1 cellular context compared by ENCODE assay signal in genomic region chr3:158570999-158571702, GRCh38.
A peak's percentile ranks its signal among the peaks of the same experiment; 100 is the strongest.
TF ChIP-seq lines count a peak whose summit lies in the region.

TSS of gene MLF1 (plus strand) at chr3:158571194. CDS start at chr3:158571301, 107 bp downstream.

TF ChIP-seq in HepG2, 621 proteins besides CTCF, POLR2A, EP300 and RAD21 (continued from another document and continues in another):
- TF ChIP-seq TFDP1 (CRISPR knock-in tag; IDR thresholded peaks at IDR 0.05; ENCODE audit: borderline replicate concordance) (peak; percentile 63; the same call in 1 of the 2 replicates), BATF2 (CRISPR knock-in tag; IDR thresholded peaks at IDR 0.05) (no peak), GMEB1 (CRISPR knock-in tag; IDR thresholded peaks at IDR 0.05; ENCODE audit: borderline replicate concordance) (peak; percentile 26; the same call in 1 of the 2 replicates), ATF6 (CRISPR knock-in tag; conservative IDR thresholded peaks at IDR 0.05) (no peak), SRSF1 (optimal IDR thresholded peaks at IDR 0.05; ENCODE audit: low read depth, low read length) (no peak), GABPB1 (CRISPR knock-in tag; IDR thresholded peaks at IDR 0.05) (peak; percentile 43; the same call in 1 of the 2 replicates), PRDM10 (CRISPR knock-in tag; IDR thresholded peaks at IDR 0.05; ENCODE audit: low read depth) (no peak), SAP130 (CRISPR knock-in tag; IDR thresholded peaks at IDR 0.05; ENCODE audit: low read depth) (peak; percentile 61; the same call in 1 of the 2 replicates), ZNF274 (CRISPR knock-in tag; IDR thresholded peaks at IDR 0.05) (no peak), ZNF607 (CRISPR knock-in tag; IDR thresholded peaks at IDR 0.05; ENCODE audit: borderline replicate concordance) (peak; percentile 73; the same call in 1 of the 2 replicates), TBX3 (IDR thresholded peaks at IDR 0.05; ENCODE audit: borderline replicate concordance) (no peak), ARID4A (CRISPR knock-in tag; IDR thresholded peaks at IDR 0.05; ENCODE audit: borderline replicate concordance) (peak; percentile 33; the same call in 1 of the 2 replicates), ZNF788 (CRISPR knock-in tag; IDR thresholded peaks at IDR 0.05; ENCODE audit: borderline replicate concordance) (no peak), CREM (IDR thresholded peaks at IDR 0.05) (peak; percentile 64), CREM (CRISPR knock-in tag; IDR thresholded peaks at IDR 0.05) (no peak), HNF1B (CRISPR knock-in tag; IDR thresholded peaks at IDR 0.05) (peak; percentile 71; the same call in 1 of the 2 replicates), ZZZ3 (CRISPR knock-in tag; IDR thresholded peaks at IDR 0.05; ENCODE audit: borderline replicate concordance) (no peak), MTF1 (CRISPR knock-in tag; IDR thresholded peaks at IDR 0.05) (no peak), ZNF724P (CRISPR knock-in tag; IDR thresholded peaks at IDR 0.05; ENCODE audit: borderline replicate concordance) (no peak), TFDP2 (CRISPR knock-in tag; IDR thresholded peaks at IDR 0.05) (0 out of 2 replicates have a peak, but pooled peaks have one; percentile 27), NFYC (CRISPR knock-in tag; IDR thresholded peaks at IDR 0.05) (peak; percentile 75), ZIK1 (CRISPR knock-in tag; IDR thresholded peaks at IDR 0.05; ENCODE audit: borderline replicate concordance, low read depth) (no peak), MAX (IDR thresholded peaks at IDR 0.05) (peak; percentile 87), KDM2A (CRISPR knock-in tag; IDR thresholded peaks at IDR 0.05; ENCODE audit: borderline replicate concordance, low read depth) (peak; percentile 27; the same call in 1 of the 2 replicates), ZNF17 (CRISPR knock-in tag; IDR thresholded peaks at IDR 0.05) (no peak), RNF2 (conservative IDR thresholded peaks at IDR 0.05; ENCODE audit: low read depth) (peak; percentile 88), RFX5 (IDR thresholded peaks at IDR 0.05; ENCODE audit: low read depth, low read length) (peak; percentile 73), MXD3 (CRISPR knock-in tag; IDR thresholded peaks at IDR 0.05) (peak; percentile 32; the same call in 1 of the 2 replicates), FOXC1 (CRISPR knock-in tag; IDR thresholded peaks at IDR 0.05; ENCODE audit: borderline replicate concordance) (no peak), ARNT (IDR thresholded peaks at IDR 0.05) (no peak), HNRNPLL (IDR thresholded peaks at IDR 0.05; ENCODE audit: low read depth, low read length, poor library complexity, severe bottlenecking) (peak; percentile 60), SALL1 (CRISPR knock-in tag; IDR thresholded peaks at IDR 0.05) (peak; percentile 58; the same call in 1 of the 2 replicates), MTA1 (CRISPR knock-in tag; IDR thresholded peaks at IDR 0.05; ENCODE audit: borderline replicate concordance) (no peak), IRF9 (CRISPR knock-in tag; IDR thresholded peaks at IDR 0.05; ENCODE audit: borderline replicate concordance) (no peak), RORA (CRISPR knock-in tag; IDR thresholded peaks at IDR 0.05) (no peak)
